Comparison of ENCODE assay signal across 16 cellular contexts in the genomic region with DNA sequence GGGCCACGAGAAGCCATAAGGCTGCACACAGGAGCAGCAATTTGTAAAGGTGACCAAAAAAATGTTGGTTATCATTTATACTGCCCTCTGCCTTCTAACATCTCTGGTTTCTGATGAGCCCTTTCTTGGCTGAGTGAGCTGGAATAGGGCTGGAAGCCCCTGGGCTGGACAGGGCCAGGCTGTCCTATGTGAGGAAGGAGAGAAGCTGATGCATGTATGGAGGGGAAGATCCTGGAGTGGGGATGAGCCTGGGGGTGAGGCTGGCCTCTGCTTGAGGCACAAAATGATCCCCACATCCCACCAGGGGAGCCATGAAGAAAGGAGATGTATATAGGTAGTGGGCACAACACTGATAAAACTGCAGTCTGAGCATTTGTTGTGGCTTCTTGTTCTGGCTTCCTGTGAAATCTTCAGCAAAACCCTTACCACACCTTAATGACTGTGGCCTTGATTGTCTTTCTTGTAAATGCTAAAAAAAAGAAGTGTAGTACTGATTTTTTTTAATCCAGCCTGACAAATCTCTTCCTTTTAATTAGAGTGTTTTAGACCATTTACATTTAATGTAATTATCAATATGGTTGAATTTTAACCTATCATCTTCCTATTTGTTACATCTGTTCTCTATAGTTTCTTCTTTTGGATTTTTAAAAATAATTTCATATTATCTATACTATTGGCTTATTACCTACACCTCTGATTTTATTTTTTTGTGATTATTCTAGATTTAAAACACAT.
"Had no signal": no experiment of that assay in that cellular context is flagged by ENCODE, and none has a peak within 500 bp of the region (broad histone marks: within the 10 kb centered on the region; RNA-seq: fewer than 3 reads in every experiment).

No MANE protein-coding gene starts in this region.

- ATAC-seq: activated CD8-positive, alpha-beta memory T cell treated with anti-CD3 and anti-CD28 coated beads, Interleukin-2, amount 10 ng/mL, durations not matched to agents 7 days and 5 days; activated T-cell treated with anti-CD3 and anti-CD28 coated beads, Interleukin-2, amount 50 U/mL, for 4 hours; gastroesophageal sphincter; heart left ventricle had no signal

- H3K36me3 Mint-ChIP-seq: activated CD8-positive, alpha-beta memory T cell treated with anti-CD3 and anti-CD28 coated beads, Interleukin-2, amount 10 ng/mL, durations not matched to agents 7 days and 5 days had no signal

- H3K27ac Mint-ChIP-seq: activated CD8-positive, alpha-beta memory T cell treated with anti-CD3 and anti-CD28 coated beads, Interleukin-2, amount 10 ng/mL, durations not matched to agents 7 days and 5 days; nephron progenitor cell; progenitor cell of endocrine pancreas; stimulated activated naive CD8-positive, alpha-beta T cell treated with anti-CD3 and anti-CD28 coated beads, Interleukin-15, Interleukin-2, amounts not matched to agents 100 ng/mL and 50 ng/mL, for 24 hours had no signal

- H3K4me3 Mint-ChIP-seq: activated CD8-positive, alpha-beta memory T cell treated with anti-CD3 and anti-CD28 coated beads, Interleukin-2, amount 10 ng/mL, durations not matched to agents 7 days and 5 days; activated T-cell treated with anti-CD3 and anti-CD28 coated beads, Interleukin-2, amount 50 U/mL, for 4 hours; nephron progenitor cell; stimulated activated naive CD8-positive, alpha-beta T cell treated with anti-CD3 and anti-CD28 coated beads, Interleukin-15, Interleukin-2, amounts not matched to agents 100 ng/mL and 50 ng/mL, for 24 hours had no signal

- DNase-seq: activated CD4-positive, alpha-beta T cell treated with anti-CD3 and anti-CD28 coated beads, Interleukin-2, amount 50 U/mL, for 1 hour; activated effector memory CD4-positive, alpha-beta T cell treated with anti-CD3 and anti-CD28 coated beads, Interleukin-2, amount 50 U/mL, for 16 hours; activated T-cell treated with anti-CD3 and anti-CD28 coated beads, Interleukin-2, amount 50 U/mL, for 4 hours; cerebellar nuclear complex; effector CD4-positive, alpha-beta T cell; left ventricle myocardium inferior; mammary epithelial cell; midbrain; nephron progenitor cell; nucleus accumbens; trophoblast cell had no signal
